Comparison of ENCODE assay signal across 23 cellular contexts in genomic region chr18:11581286-11581685, GRCh38. TPM values are rescaled to one million over a fixed set of nuclear protein-coding genes. Genes with fewer than 3 reads are reported as not detected.
DNase-seq lines count a peak whose midpoint lies in the region; ATAC-seq, FAIRE-seq and TF ChIP-seq lines count a peak whose summit lies in the region.
"Had no signal": no experiment of that assay in that cellular context is flagged by ENCODE, and none has a peak within 500 bp of the region (broad histone marks: within the 10 kb centered on the region; RNA-seq: fewer than 3 reads in every experiment).

No MANE protein-coding gene starts in this region.

- H3K27me3 ChIP-seq in bronchial epithelial cell (ENCODE audit: control insufficient read depth, insufficient read depth, low read length): no peaks in the 10 kb centered on the region
- H3K27me3 ChIP-seq: Peyer's patch had no signal

- ATAC-seq in GM18502 (IDR thresholded peaks at IDR 0.05; ENCODE audit: poor library complexity, unreplicated experiment) (peak; percentile 58), GM21576 (IDR thresholded peaks at IDR 0.05; ENCODE audit: unreplicated experiment) (peak; percentile 51), HG03066 (IDR thresholded peaks at IDR 0.05; ENCODE audit: low read depth, unreplicated experiment) (peak; percentile 50), HG03469 (IDR thresholded peaks at IDR 0.05; ENCODE audit: unreplicated experiment) (no peak)
- ATAC-seq: Right ventricle myocardium inferior, T-cell had no signal

- TF ChIP-seq CTCF in bronchial epithelial cell (IDR thresholded peaks at IDR 0.05; ENCODE audit: insufficient read depth, low read length, severe bottlenecking): no peak

- FAIRE-seq in bronchial epithelial cell (lab: Jason Lieb, UNC): peak; percentile 55
- FAIRE-seq: GM18507 had no signal

- no peak for DNase-seq in bronchial epithelial cell (ENCODE audit: low read depth)
- no peak for DNase-seq in SKM-1 treated with dmso at 0.1 percent for 144 hours (lab: John Stamatoyannopoulos, UW; ENCODE audit: unreplicated experiment)
- DNase-seq in stimulated activated CD4-positive, alpha-beta T cell treated with anti-CD3 and anti-CD28 coated beads, Interleukin-15, amount 100 ng/mL, for 24 hours: no peak
- DNase-seq: AML-193, Caco-2, DMS153, EL, GOT3, KBM-7, NCI-H1048, NCI-H1436 treated with DMSO at 0.1 percent for 48 hours, NCI-H2081, NCI-H510A, Peyer's patch, T-cell, T-helper 9 cell had no signal

- no peaks in the 10 kb centered on the region for H3K36me3 ChIP-seq in bronchial epithelial cell (ENCODE audit: control insufficient read depth, insufficient read depth, low read length)
- H3K36me3 ChIP-seq: Peyer's patch had no signal

- no peak overlapping the region for H3K4me3 ChIP-seq in bronchial epithelial cell (ENCODE audit: low read depth, low read length)
- H3K4me3 ChIP-seq: Peyer's patch had no signal

RNA-seq across cellular contexts. Expression of gene SLC35G4, which starts 28.1 kb away (rescaled TPM):
- not detected in 2 replicates for total RNA-seq in bronchial epithelial cell
- total RNA-seq: A673, Caco-2, Peyer's patch, Right ventricle myocardium inferior, T-cell had no signal
